ENCODE assay signal across 11 cellular contexts in genomic region chr5:64939772-64940510, GRCh38.
DNase-seq lines count a peak whose midpoint lies in the region; ATAC-seq, FAIRE-seq and TF ChIP-seq lines count a peak whose summit lies in the region.
"Had no signal": no experiment of that assay in that cellular context is flagged by ENCODE, and none has a peak within 500 bp of the region (broad histone marks: within the 10 kb centered on the region; RNA-seq: fewer than 3 reads in every experiment).

No MANE protein-coding gene starts in this region.

- H2BK120ac ChIP-seq in H1 (replicated peaks; ENCODE audit: low read depth, low read length) = no peak overlapping the region

- H3K9me3 ChIP-seq in HUES48 (ENCODE audit: control insufficient read depth, insufficient read depth, low read length) = no peaks in the 10 kb centered on the region
- H3K9me3 ChIP-seq in H1 (ENCODE audit: insufficient read depth in 2 of 2, low read depth in 1 of 2, low read length in 1 of 2) = no peaks in the 10 kb centered on the region
- H3K9me3 ChIP-seq in lung (ENCODE audit: control insufficient read depth in 2 of 2, insufficient read depth in 1 of 2, low read length in 1 of 2) = no peaks in the 10 kb centered on the region
- H3K9me3 ChIP-seq: testis had no signal

- TF ChIP-seq CTCF in H1 (IDR thresholded peaks at IDR 0.05; ENCODE audit: control extremely low read depth in 1 of 3, insufficient read depth in 1 of 3, low read depth in 1 of 3, low read length in 3 of 3) (no peak), lung (IDR thresholded peaks at IDR 0.05; ENCODE audit: control extremely low read depth, extremely low read depth) (no peak)

- CTCF ChIA-PET in H1 (lab: Charles Lee; ENCODE audit: partially characterized antibody) = interaction anchor here (0.6 to 1.5 kb wide), 5 partner anchors 10 to 275 kb away, joined by 3 to 6 read pairs (median 3); no protein-coding TSS in a partner anchor

- H4K91ac ChIP-seq in H1 (replicated peaks; ENCODE audit: insufficient read length, low read length) = no peak overlapping the region

- no peak overlapping the region for H3K9ac ChIP-seq in HUES48 (ENCODE audit: low read depth, low read length)
- H3K9ac ChIP-seq in H1 (replicated peaks in 1 of 4; ENCODE audit: extremely low read depth in 1 of 4, low read depth in 3 of 4, low read length in 3 of 4) = no peak overlapping the region

- H3K36me3 ChIP-seq in ACC112 (ENCODE audit: insufficient read depth, low read length) (no peaks in the 10 kb centered on the region), HUES48 (ENCODE audit: control insufficient read depth, insufficient read depth, low read length) (no peaks in the 10 kb centered on the region), H1 (ENCODE audit: control insufficient read depth in 2 of 4, insufficient read depth in 4 of 4, low read length in 3 of 4) (no peaks in the 10 kb centered on the region), lung (ENCODE audit: control insufficient read depth in 2 of 2, insufficient read depth in 2 of 2, low read length in 2 of 2) (peaks cover 0 to 2% of the 10 kb centered on the region in 2 donors)

- H3K18ac ChIP-seq in H1 (ENCODE audit: extremely low read depth, low read length) = no peak overlapping the region

- H2BK12ac ChIP-seq in H1 (ENCODE audit: low read depth, low read length) = no peak overlapping the region

- no peak overlapping the region for H3K23ac ChIP-seq in H1 (ENCODE audit: insufficient read length)

- H3K27ac ChIP-seq in ACC112 (ENCODE audit: low read depth, low read length) (peak overlapping the region; percentile 26; the same call in 1 of the 2 replicates), HUES48 (ENCODE audit: low read depth, low read length) (peak overlapping the region; percentile 35), H1 (ENCODE audit: low read depth, low read length) (no peak overlapping the region), lung (ENCODE audit: low read depth in 1 of 2, low read length in 1 of 2) (no peak overlapping the region)
- H3K27ac ChIP-seq: testis had no signal

- H3K56ac ChIP-seq in H1 (replicated peaks; ENCODE audit: insufficient read length, low read depth, low read length) = no peak overlapping the region

- H2AK5ac ChIP-seq in H1 (ENCODE audit: low read depth, low read length) = no peak overlapping the region

- DNase-seq in H1 (ENCODE audit: low read depth in 1 of 2, low spot score in 2 of 2) = peak in 1 of 2 experiments; percentile 53
- DNase-seq in lung (ENCODE audit: low spot score) = peak; percentile 64
- no peak for DNase-seq in GM19240 (ENCODE audit: insufficient read length, low spot score)
- no peak for DNase-seq in NCI-H146 (lab: John Stamatoyannopoulos, UW)
- DNase-seq: CD8-positive, alpha-beta memory T cell; testis had no signal

- peaks cover 13% of the 10 kb centered on the region for H3K4me1 ChIP-seq in ACC112 (ENCODE audit: control insufficient read depth, insufficient read depth, low read length, unreplicated experiment)
- peaks cover 9% of the 10 kb centered on the region for H3K4me1 ChIP-seq in HUES48 (ENCODE audit: control insufficient read depth, insufficient read depth, low read length)
- H3K4me1 ChIP-seq in H1 (replicated peaks in 1 of 4; ENCODE audit: control insufficient read depth in 3 of 4, insufficient read depth in 4 of 4, low read length in 3 of 4) = peaks cover 0 to 9% (median 4%) of the 10 kb centered on the region in 4 experiments; a peak in 4 of 7 replicates
- H3K4me1 ChIP-seq in lung (ENCODE audit: control insufficient read depth in 2 of 2, insufficient read depth in 2 of 2, low read length in 2 of 2) = peaks cover 0 to 4% of the 10 kb centered on the region in 2 donors
- H3K4me1 ChIP-seq: testis had no signal

- no peaks in the 10 kb centered on the region for H4K20me1 ChIP-seq in H1 (replicated peaks in 1 of 2; ENCODE audit: control insufficient read depth in 1 of 2, insufficient read depth in 2 of 2, low read length in 2 of 2)

- H3K4me2 ChIP-seq in H1 (ENCODE audit: insufficient read depth in 1 of 2, low read depth in 2 of 2, low read length in 2 of 2) = peak overlapping the region; percentile 26 to 36; a peak in 3 of 4 replicates

- FAIRE-seq in H1 (lab: Jason Lieb, UNC) = no peak

- H4K5ac ChIP-seq in H1 (ENCODE audit: insufficient read length, low read depth, low read length) = no peak overlapping the region

- H3K4me3 ChIP-seq in ACC112 (ENCODE audit: low read depth, low read length) (peak overlapping the region; percentile 7; the same call in 1 of the 2 replicates), HUES48 (ENCODE audit: low read depth, low read length) (no peak overlapping the region; the same call in 1 of the 2 replicates), H1 (ENCODE audit: extremely low read depth in 1 of 4, insufficient read depth in 2 of 4, low read depth in 3 of 4, low read length in 4 of 4) (no peak overlapping the region; a peak in 1 of 8 replicates), lung (no peak overlapping the region)
- H3K4me3 ChIP-seq: testis had no signal

- H2AFZ ChIP-seq in ACC112 (ENCODE audit: low read length, unreplicated experiment) = peak overlapping the region; percentile 22
- H2AFZ ChIP-seq in H1 (ENCODE audit: low read length) = peak overlapping the region; percentile 7; the same call in 1 of the 2 replicates

- TF ChIP-seq EP300 in H1 (IDR thresholded peaks at IDR 0.05; ENCODE audit: borderline replicate concordance in 1 of 2, low read depth in 2 of 2, low read length in 2 of 2) = no peak

- ATAC-seq in lung (ENCODE audit: insufficient read depth, low FRiP score) = peak; percentile 69
- ATAC-seq in HG02970 (IDR thresholded peaks at IDR 0.05; ENCODE audit: low FRiP score, unreplicated experiment) = no peak
- ATAC-seq in GM19328 (IDR thresholded peaks at IDR 0.05; ENCODE audit: unreplicated experiment) = no peak
- ATAC-seq: activated naive CD4-positive, alpha-beta T cell treated with anti-CD3 and anti-CD28 coated beads, Interleukin-2, amount 50 U/mL, for 72 hours had no signal

- no peak overlapping the region for H3K14ac ChIP-seq in H1 (ENCODE audit: insufficient read length)

- H2BK20ac ChIP-seq in H1 (ENCODE audit: low read length) = no peak overlapping the region

- no peak overlapping the region for H3K4ac ChIP-seq in H1 (replicated peaks; ENCODE audit: insufficient read length, low read depth, low read length)

- TF ChIP-seq RAD21 in H1 (IDR thresholded peaks at IDR 0.05 in 1 of 2, conservative IDR thresholded peaks at IDR 0.05 in 1 of 2; ENCODE audit: low read depth in 2 of 2, low read length in 2 of 2) = no peak

- 77% methylated on average over 17 of the region's 17 CpGs; no CpG with 5 or more reads in 1 of the 2 experiments for WGBS in H1 (ENCODE audit: extremely low coverage in 1 of 2, insufficient coverage in 1 of 2, insufficient read length in 1 of 2, insufficient replicate concordance in 2 of 2, low coverage in 1 of 2, low lambda C conversion rate in 2 of 2, missing lambda C conversion rate in 1 of 2), 2 experiments
- WGBS in lung, 2 donors = 68 to 82% methylated on average over 17 of the region's 17 CpGs

- TF ChIP-seq POLR2A in H1 (IDR thresholded peaks at IDR 0.05; ENCODE audit: control extremely low read depth in 1 of 2, low read depth in 2 of 2, low read length in 2 of 2) = no peak

- POLR2A ChIA-PET in H1 (lab: Charles Lee; ENCODE audit: partially characterized antibody) = no interaction called here

- H2BK5ac ChIP-seq in H1 (ENCODE audit: low read depth, low read length) = no peak overlapping the region

- no peaks in the 10 kb centered on the region for H3K79me1 ChIP-seq in H1 (ENCODE audit: low read depth, low read length)

- no peak overlapping the region for H4K8ac ChIP-seq in H1 (ENCODE audit: extremely low read depth, insufficient read depth, low read length)

- H3K23me2 ChIP-seq in H1 (ENCODE audit: low read depth, low read length) = no peaks in the 10 kb centered on the region

- no peak overlapping the region for H2BK15ac ChIP-seq in H1 (ENCODE audit: low read length)

- H3K79me2 ChIP-seq in ACC112 (ENCODE audit: control insufficient read depth, insufficient read depth, low read length, unreplicated experiment) = no peaks in the 10 kb centered on the region
- no peaks in the 10 kb centered on the region for H3K79me2 ChIP-seq in H1 (ENCODE audit: control insufficient read depth in 1 of 2, insufficient read depth in 2 of 2, low read length in 2 of 2)

- no peaks in the 10 kb centered on the region for H3K27me3 ChIP-seq in ACC112 (ENCODE audit: insufficient read depth, low read length)
- no peaks in the 10 kb centered on the region for H3K27me3 ChIP-seq in HUES48 (ENCODE audit: control insufficient read depth, insufficient read depth, low read length)
- no peaks in the 10 kb centered on the region for H3K27me3 ChIP-seq in H1 (replicated peaks in 1 of 4; ENCODE audit: control insufficient read depth in 3 of 4, extremely low read depth in 1 of 4, insufficient read depth in 3 of 4, low read length in 3 of 4)
- no peaks in the 10 kb centered on the region for H3K27me3 ChIP-seq in lung (ENCODE audit: control insufficient read depth, insufficient read depth)
- H3K27me3 ChIP-seq: testis had no signal

TF ChIP-seq in H1, 55 proteins besides CTCF, POLR2A, EP300 and RAD21 (continues in another document):
- peak; percentile 59 for TF ChIP-seq ASH2L (IDR thresholded peaks at IDR 0.05; ENCODE audit: low read length)
- 0 out of 2 replicates have a peak, but pooled peaks have one; percentile 27 for TF ChIP-seq SP1 (IDR thresholded peaks at IDR 0.05; ENCODE audit: low read depth, low read length)
- TF ChIP-seq BACH1 (IDR thresholded peaks at IDR 0.05; ENCODE audit: low read length) = no peak
- no peak for TF ChIP-seq POU5F1 (IDR thresholded peaks at IDR 0.05; ENCODE audit: low read depth, low read length)
- TF ChIP-seq GTF2F1 (IDR thresholded peaks at IDR 0.05; ENCODE audit: borderline replicate concordance, low read depth, low read length) = no peak
- TF ChIP-seq TBP (IDR thresholded peaks at IDR 0.05; ENCODE audit: low read depth, low read length) = no peak
- peak; percentile 57; the same call in 1 of the 2 replicates for TF ChIP-seq RBBP5 (IDR thresholded peaks at IDR 0.05; ENCODE audit: borderline replicate concordance, low read depth, low read length)
- TF ChIP-seq KDM5A (IDR thresholded peaks at IDR 0.05; ENCODE audit: low read length) = no peak
- TF ChIP-seq SIN3A (conservative IDR thresholded peaks at IDR 0.05 in 1 of 2, IDR thresholded peaks at IDR 0.05 in 1 of 2; ENCODE audit: low read depth in 1 of 2, low read length in 2 of 2) = no peak
- no peak for TF ChIP-seq SIX5 (IDR thresholded peaks at IDR 0.05; ENCODE audit: low read depth, low read length)
- TF ChIP-seq TAF1 (IDR thresholded peaks at IDR 0.05; ENCODE audit: low read depth, low read length) = 0 out of 2 replicates have a peak, but pooled peaks have one; percentile 11
- TF ChIP-seq TAF7 (optimal IDR thresholded peaks at IDR 0.05; ENCODE audit: borderline replicate concordance, low read depth, low read length) = no peak
- TF ChIP-seq HDAC2 (IDR thresholded peaks at IDR 0.05; ENCODE audit: borderline replicate concordance in 1 of 2, low read depth in 2 of 2, low read length in 2 of 2) = no peak
- no peak for TF ChIP-seq SP4 (IDR thresholded peaks at IDR 0.05; ENCODE audit: low read length)
- no peak for TF ChIP-seq GABPA (IDR thresholded peaks at IDR 0.05; ENCODE audit: borderline replicate concordance, insufficient read depth, low read length)
- no peak for TF ChIP-seq CBX8 (IDR thresholded peaks at IDR 0.05; ENCODE audit: borderline replicate concordance, low read depth, low read length)

Comparison
In these comparisons a context has a peak if more than half of its experiments do, and no peak if none do; other contexts are left out.
1. H3K27ac ChIP-seq: peak in ACC112 (single experiment) and HUES48 (single experiment); none in H1 (single experiment) and lung (0 of 2).